8 cellular contexts compared by ENCODE assay signal in genomic region chr10:45727421-45727965, GRCh38. TPM values are rescaled to one million over a fixed set of nuclear protein-coding genes. Genes with fewer than 3 reads are reported as not detected.
DNase-seq lines count a peak whose midpoint lies in the region; ATAC-seq and TF ChIP-seq lines count a peak whose summit lies in the region.
"Not testable (repeated sequence)": the region's sequence is repeated elsewhere in the genome, so short reads cannot be mapped to it uniquely, and the experiment has no call there.

No MANE protein-coding gene starts in this region.

- peaks cover 12% of the 10 kb centered on the region for H3K4me1 Mint-ChIP-seq in activated naive CD4-positive, alpha-beta T cell treated with anti-CD3 and anti-CD28 coated beads, Interleukin-2, amount 10 ng/mL, durations not matched to agents 7 days and 5 days
- not testable (repeated sequence) for H3K4me1 Mint-ChIP-seq in memory B cell

- H3K4me1 ChIP-seq in smooth muscle cell (ENCODE audit: low read depth), result not testable (repeated sequence)

- not testable (repeated sequence) for H3K27me3 ChIP-seq in smooth muscle cell (ENCODE audit: low read depth)

- peak overlapping the region; percentile 76 for H3K4me3 Mint-ChIP-seq in activated naive CD4-positive, alpha-beta T cell treated with anti-CD3 and anti-CD28 coated beads, Interleukin-2, amount 10 ng/mL, durations not matched to agents 7 days and 5 days
- peak overlapping the region; percentile 87 for H3K4me3 Mint-ChIP-seq in memory B cell

- H3K4me3 ChIP-seq in NB4 (ENCODE audit: low read depth, low read length), result peak overlapping the region; percentile 63
- peak overlapping the region; percentile 76 for H3K4me3 ChIP-seq in smooth muscle cell

- peak; percentile 54 for ATAC-seq in GM19455 (IDR thresholded peaks at IDR 0.05; ENCODE audit: unreplicated experiment)
- ATAC-seq in HG02973 (IDR thresholded peaks at IDR 0.05; ENCODE audit: unreplicated experiment), result peak; percentile 39
- ATAC-seq in esophagus mucosa, result peak; percentile 81
- ATAC-seq in memory B cell (ENCODE audit: low read depth), result peak; percentile 35

- TF ChIP-seq POLR2A in NB4 (IDR thresholded peaks at IDR 0.05; ENCODE audit: extremely low read depth, insufficient read length), result not testable (repeated sequence)

- H2AFZ ChIP-seq in smooth muscle cell (ENCODE audit: low read depth), result peak overlapping the region; percentile 82

- H3F3A ChIP-seq in smooth muscle cell (ENCODE audit: low read depth), result not testable (repeated sequence)

- WGBS in smooth muscle cell (ENCODE audit: low lambda C conversion rate), result 4% methylated on average over 34 of the region's 45 CpGs

- peak overlapping the region; percentile 67 for H3K27ac Mint-ChIP-seq in activated naive CD4-positive, alpha-beta T cell treated with anti-CD3 and anti-CD28 coated beads, Interleukin-2, amount 10 ng/mL, durations not matched to agents 7 days and 5 days
- peak overlapping the region; percentile 97 for H3K27ac Mint-ChIP-seq in memory B cell

- not testable (repeated sequence) for DNase-seq in NB4 (ENCODE audit: low read depth); smooth muscle cell (lab: John Stamatoyannopoulos, UW; ENCODE audit: unreplicated experiment)
- DNase-seq in activated naive CD4-positive, alpha-beta T cell treated with anti-CD3 and anti-CD28 coated beads, Interleukin-2, amount 10 ng/mL, durations not matched to agents 7 days and 5 days, result peak; percentile 24
- peak in 1 of 2 donors; percentile 12 for DNase-seq in memory B cell (ENCODE audit: low spot score in 2 of 2)

- H3K36me3 Mint-ChIP-seq in activated naive CD4-positive, alpha-beta T cell treated with anti-CD3 and anti-CD28 coated beads, Interleukin-2, amount 10 ng/mL, durations not matched to agents 7 days and 5 days; memory B cell: not testable (repeated sequence)

- not testable (repeated sequence) for H3K36me3 ChIP-seq in smooth muscle cell (ENCODE audit: low read depth)

- TF ChIP-seq CTCF in C4-2B (conservative IDR thresholded peaks at IDR 0.05); NB4 (IDR thresholded peaks at IDR 0.05; ENCODE audit: low read depth, low read length); smooth muscle cell (IDR thresholded peaks at IDR 0.05; ENCODE audit: borderline replicate concordance, insufficient read depth, poor library complexity, severe bottlenecking): not testable (repeated sequence)

- not testable (repeated sequence) for H4K20me1 ChIP-seq in smooth muscle cell (ENCODE audit: low read depth)

- H3K9ac ChIP-seq in smooth muscle cell (ENCODE audit: low read depth), result peak overlapping the region; percentile 79

- H3K9me3 ChIP-seq in smooth muscle cell (replicated peaks; ENCODE audit: low read depth), result not testable (repeated sequence)

- H3K79me2 ChIP-seq in smooth muscle cell (ENCODE audit: low read depth), result not testable (repeated sequence)

- CTCF ChIA-PET in activated naive CD4-positive, alpha-beta T cell treated with anti-CD3 and anti-CD28 coated beads, Interleukin-2, amount 10 ng/mL, durations not matched to agents 7 days and 5 days (lab: Charles Lee), result not testable (repeated sequence)

- H3K27ac ChIP-seq in C4-2B (peak overlapping the region; percentile 82), smooth muscle cell (ENCODE audit: low read depth) (peak overlapping the region; percentile 17)

- peak overlapping the region; percentile 93 for H3K4me2 ChIP-seq in smooth muscle cell

- not testable (repeated sequence) for H3K27me3 Mint-ChIP-seq in activated naive CD4-positive, alpha-beta T cell treated with anti-CD3 and anti-CD28 coated beads, Interleukin-2, amount 10 ng/mL, durations not matched to agents 7 days and 5 days; memory B cell

- not testable (repeated sequence) for H3K9me3 Mint-ChIP-seq in activated naive CD4-positive, alpha-beta T cell treated with anti-CD3 and anti-CD28 coated beads, Interleukin-2, amount 10 ng/mL, durations not matched to agents 7 days and 5 days; memory B cell

RNA-seq across cellular contexts. Expression of gene WASHC2C, which starts 0.4 kb away (rescaled TPM):
- 17.9 TPM for total RNA-seq in esophagus mucosa
- total RNA-seq in smooth muscle cell, result 15.1 and 18.1 TPM in 2 replicates
- 13.3 and 15.9 TPM in 2 replicates for polyA plus RNA-seq in smooth muscle cell

RNA-seq across cellular contexts. Expression of gene ZFAND4, which starts 54.9 kb away (rescaled TPM):
- total RNA-seq in esophagus mucosa (5.0 TPM), smooth muscle cell (3.6 and 9.7 TPM in 2 replicates)
- 2.9 and 5.0 TPM in 2 replicates for polyA plus RNA-seq in smooth muscle cell
